ENCODE assay signal across 10 cellular contexts in the genomic region with DNA sequence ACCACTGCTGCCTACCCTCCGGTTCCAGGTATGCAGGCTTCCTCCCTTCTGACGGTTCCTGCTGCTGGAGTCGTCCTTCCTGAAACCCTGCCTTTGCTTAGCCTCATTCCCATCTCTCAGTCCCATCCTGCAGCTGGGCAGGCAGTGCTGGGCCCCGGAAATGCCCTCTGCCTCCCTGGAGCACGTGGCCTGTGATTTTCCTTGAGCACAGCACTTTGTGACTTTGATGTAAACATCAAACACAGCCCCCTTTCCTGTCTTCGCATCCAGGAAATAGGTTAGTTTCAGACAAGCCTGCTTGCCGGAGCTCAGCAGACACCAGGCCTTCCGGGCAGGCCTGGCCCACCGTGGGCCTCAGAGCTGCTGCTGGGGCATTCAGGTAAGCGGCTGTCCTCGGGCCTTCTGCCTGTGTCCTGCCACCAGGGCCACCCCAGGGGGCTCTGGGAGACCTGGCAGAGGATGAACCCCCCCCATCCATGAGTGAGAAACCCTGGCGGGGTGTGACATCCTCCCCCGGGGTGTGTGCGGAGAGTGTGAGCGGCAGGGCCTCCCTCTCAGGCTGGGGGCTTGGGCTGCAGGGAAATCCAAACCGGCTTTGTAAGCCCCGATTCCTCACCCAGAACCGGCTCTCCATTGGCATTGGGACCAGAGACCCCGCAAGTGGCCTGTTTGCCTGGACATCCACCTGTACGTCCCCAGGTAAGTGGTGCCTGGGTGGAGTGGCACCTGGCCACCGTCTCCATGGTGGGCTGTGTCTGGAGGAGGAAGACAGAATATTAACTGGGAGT. TPM values are rescaled to one million over a fixed set of nuclear protein-coding genes. Genes with fewer than 3 reads are reported as not detected.
A peak's percentile ranks its signal among the peaks of the same experiment; 100 is the strongest.
DNase-seq lines count a peak whose midpoint lies in the region; ATAC-seq and TF ChIP-seq lines count a peak whose summit lies in the region.
"Had no signal": no experiment of that assay in that cellular context is flagged by ENCODE, and none has a peak within 500 bp of the region (broad histone marks: within the 10 kb centered on the region; RNA-seq: fewer than 3 reads in every experiment).

ZAP70 (plus strand) TSS at position 281 of the 788 bp plus-strand sequence. CDS start 10,461 bp downstream, outside the sequence.

- TF ChIP-seq POLR2A in vagina (IDR thresholded peaks at IDR 0.05): no peak

- H3K27ac ChIP-seq in neural progenitor cell (no peak within 1 kb of the TSS), vagina (no peak within 1 kb of the TSS)
- H3K27ac ChIP-seq: body of pancreas, testis had no signal

- H3K4me3 Mint-ChIP-seq in activated naive CD4-positive, alpha-beta T cell treated with anti-CD3 and anti-CD28 coated beads, Interleukin-2, amount 10 ng/mL, durations not matched to agents 7 days and 5 days: peak within 1 kb of the TSS; percentile 85
- no peak within 1 kb of the TSS for H3K4me3 Mint-ChIP-seq in neural progenitor cell

- H3K9me3 ChIP-seq in neural progenitor cell (ENCODE audit: low read depth) (no peaks in the 10 kb centered on the region), vagina (no peaks in the 10 kb centered on the region)
- H3K9me3 ChIP-seq: body of pancreas, testis had no signal

- peaks cover 47% of the 10 kb centered on the region for H3K36me3 Mint-ChIP-seq in activated naive CD4-positive, alpha-beta T cell treated with anti-CD3 and anti-CD28 coated beads, Interleukin-2, amount 10 ng/mL, durations not matched to agents 7 days and 5 days
- H3K36me3 Mint-ChIP-seq in neural progenitor cell: peaks cover 1% of the 10 kb centered on the region

- intact Hi-C loops in left cardiac atrium (cut with DNase I) (loop anchor here in 1 of 2 donors (10.0 kb wide), 1 partner anchor 671 kb away; no protein-coding TSS in a partner anchor), Right ventricle myocardium superior (cut with DNase I) (no loop called here), vagina (cut with DNase I) (no loop called here)

- no peaks in the 10 kb centered on the region for H3F3A ChIP-seq in neural progenitor cell (ENCODE audit: low read depth)

- H3K27me3 Mint-ChIP-seq in activated naive CD4-positive, alpha-beta T cell treated with anti-CD3 and anti-CD28 coated beads, Interleukin-2, amount 10 ng/mL, durations not matched to agents 7 days and 5 days: no peaks in the 10 kb centered on the region
- H3K27me3 Mint-ChIP-seq in neural progenitor cell (ENCODE audit: insufficient read depth, low read depth): peaks cover 10% of the 10 kb centered on the region

- H3K79me2 ChIP-seq in neural progenitor cell (ENCODE audit: low read depth): no peaks in the 10 kb centered on the region

- H3K4me1 ChIP-seq in neural progenitor cell: no peaks in the 10 kb centered on the region
- H3K4me1 ChIP-seq in vagina: no peaks in the 10 kb centered on the region
- H3K4me1 ChIP-seq: body of pancreas, testis had no signal

- H3K27ac Mint-ChIP-seq in activated naive CD4-positive, alpha-beta T cell treated with anti-CD3 and anti-CD28 coated beads, Interleukin-2, amount 10 ng/mL, durations not matched to agents 7 days and 5 days: peak within 1 kb of the TSS; percentile 96
- peak within 1 kb of the TSS; percentile 72 for H3K27ac Mint-ChIP-seq in neural progenitor cell

- peaks cover 79% of the 10 kb centered on the region for H3K4me1 Mint-ChIP-seq in activated naive CD4-positive, alpha-beta T cell treated with anti-CD3 and anti-CD28 coated beads, Interleukin-2, amount 10 ng/mL, durations not matched to agents 7 days and 5 days
- peaks cover 23% of the 10 kb centered on the region for H3K4me1 Mint-ChIP-seq in neural progenitor cell

- TF ChIP-seq CTCF in neural progenitor cell (IDR thresholded peaks at IDR 0.05) (no peak), vagina (IDR thresholded peaks at IDR 0.05) (no peak)

- CTCF ChIA-PET in activated naive CD4-positive, alpha-beta T cell treated with anti-CD3 and anti-CD28 coated beads, Interleukin-2, amount 10 ng/mL, durations not matched to agents 7 days and 5 days (lab: Charles Lee): interaction anchor here (0.7 to 4.2 kb wide), 8 partner anchors 10 to 122 kb away, joined by 3 to 31 read pairs (median 8); partner anchors contain the start of gene ACTR1B

- peak in 1 of 2 donors; percentile 43 for ATAC-seq in left cardiac atrium
- ATAC-seq in Right ventricle myocardium superior (ENCODE audit: poor library complexity): no peak
- ATAC-seq in GM21717 (IDR thresholded peaks at IDR 0.05; ENCODE audit: unreplicated experiment): no peak
- ATAC-seq in HG03565 (IDR thresholded peaks at IDR 0.05; ENCODE audit: unreplicated experiment): no peak
- ATAC-seq: body of pancreas had no signal

- H3K4me3 ChIP-seq in neural progenitor cell (no peak within 1 kb of the TSS), vagina (peak within 1 kb of the TSS in 1 of 2 donors; percentile 25)
- H3K4me3 ChIP-seq: body of pancreas, testis had no signal

- H4K20me1 ChIP-seq in neural progenitor cell (ENCODE audit: low read depth): no peaks in the 10 kb centered on the region

- no peaks in the 10 kb centered on the region for H3K9me3 Mint-ChIP-seq in activated naive CD4-positive, alpha-beta T cell treated with anti-CD3 and anti-CD28 coated beads, Interleukin-2, amount 10 ng/mL, durations not matched to agents 7 days and 5 days
- H3K9me3 Mint-ChIP-seq in neural progenitor cell: no peaks in the 10 kb centered on the region

- no peak within 1 kb of the TSS for H3K4me2 ChIP-seq in neural progenitor cell

- H3K36me3 ChIP-seq in neural progenitor cell (no peaks in the 10 kb centered on the region), vagina (no peaks in the 10 kb centered on the region)

- peak; percentile 20 for DNase-seq in left cardiac atrium
- DNase-seq in Right ventricle myocardium superior: no peak
- peak; percentile 79 for DNase-seq in activated naive CD4-positive, alpha-beta T cell treated with anti-CD3 and anti-CD28 coated beads, Interleukin-2, amount 10 ng/mL, durations not matched to agents 7 days and 5 days
- no peak for DNase-seq in neural progenitor cell (ENCODE audit: low spot score)
- no peak for DNase-seq in vagina (ENCODE audit: extremely low spot score in 2 of 2)
- DNase-seq in medulla oblongata (ENCODE audit: extremely low spot score): no peak
- DNase-seq: testis had no signal

- peak within 1 kb of the TSS; percentile 40 for H2AFZ ChIP-seq in neural progenitor cell (replicated peaks)

- H3K9ac ChIP-seq in neural progenitor cell: no peak within 1 kb of the TSS

- H3K27me3 ChIP-seq in neural progenitor cell (no peaks in the 10 kb centered on the region), vagina (no peaks in the 10 kb centered on the region)
- H3K27me3 ChIP-seq: body of pancreas, testis had no signal

RNA-seq across cellular contexts. Expression of gene ZAP70, which starts in this region (rescaled TPM):
- total RNA-seq in left cardiac atrium (1 to 10 TPM; 1.6 to 2.6 TPM), Right ventricle myocardium superior (0.70 TPM), neural progenitor cell (ENCODE audit: low replicate concordance) (0.37 TPM in 1 of 2 replicates, not detected in the other), vagina (16.7 TPM)

Comparison
In these comparisons a context has a peak if more than half of its experiments do, and no peak if none do; other contexts are left out.
1. DNase-seq: peak in left cardiac atrium (single experiment) and activated naive CD4-positive, alpha-beta T cell treated with anti-CD3 and anti-CD28 coated beads, Interleukin-2, amount 10 ng/mL, durations not matched to agents 7 days and 5 days (single experiment); none in Right ventricle myocardium superior (single experiment), neural progenitor cell (single experiment), vagina (0 of 2) and medulla oblongata (single experiment).